Comparison of ENCODE assay signal across 1 cellular context in the genomic region with DNA sequence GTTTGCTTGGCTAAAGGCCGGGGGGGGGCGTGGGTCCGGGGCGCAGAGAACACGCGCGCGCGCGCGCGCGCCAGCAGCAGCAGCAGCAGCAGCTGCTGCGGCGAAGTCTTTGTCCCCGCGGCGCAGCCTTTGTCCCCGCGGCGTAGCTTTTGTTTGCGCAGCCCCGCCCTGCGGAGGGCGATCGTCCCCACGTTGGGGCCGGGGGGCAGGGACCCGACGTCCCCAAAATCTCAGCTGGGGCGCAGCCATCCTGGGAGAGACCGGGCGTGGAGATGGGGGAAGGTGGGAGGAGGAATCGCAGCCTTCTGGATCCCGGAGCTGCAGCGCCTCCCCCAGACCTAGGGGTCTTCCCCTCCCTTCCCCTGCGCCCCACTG.
TF ChIP-seq lines count a peak whose summit lies in the region.

No MANE protein-coding gene starts in this region.

TF ChIP-seq in HepG2, 621 proteins besides CTCF, POLR2A, EP300 and RAD21 (continued from another document):
- TF ChIP-seq, protein P1, sequence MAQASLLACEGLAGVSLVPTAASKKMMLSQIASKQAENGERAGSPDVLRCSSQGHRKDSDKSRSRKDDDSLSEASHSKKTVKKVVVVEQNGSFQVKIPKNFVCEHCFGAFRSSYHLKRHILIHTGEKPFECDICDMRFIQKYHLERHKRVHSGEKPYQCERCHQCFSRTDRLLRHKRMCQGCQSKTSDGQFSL (CRISPR knock-in tag; IDR thresholded peaks at IDR 0.05), result 0 out of 2 replicates have a peak, but pooled peaks have one; percentile 50
- TF ChIP-seq ZNF256 (CRISPR knock-in tag; conservative IDR thresholded peaks at IDR 0.05) (no peak; the same call in 1 of the 2 replicates), LCORL (IDR thresholded peaks at IDR 0.05) (no peak), LCORL (CRISPR knock-in tag; IDR thresholded peaks at IDR 0.05) (0 out of 2 replicates have a peak, but pooled peaks have one; percentile 5), YY1 (IDR thresholded peaks at IDR 0.05; ENCODE audit: insufficient read depth, insufficient replicate concordance, low read depth, low read length) (peak; percentile 12)
